Comparison of ENCODE assay signal across 2 cellular contexts in genomic region chr7:31465285-31465684, GRCh38.
TF ChIP-seq lines count a peak whose summit lies in the region.

No MANE protein-coding gene starts in this region.

TF ChIP-seq in A549, 52 proteins besides CTCF, POLR2A, EP300 and RAD21:
- TF ChIP-seq RNF2 (IDR thresholded peaks at IDR 0.05; ENCODE audit: borderline replicate concordance, low read depth) (no peak), HOXA7 (CRISPR knock-in tag; IDR thresholded peaks at IDR 0.05) (no peak), POLR2AphosphoS2 (conservative IDR thresholded peaks at IDR 0.05; ENCODE audit: low read length) (no peak), ZSCAN20 (CRISPR knock-in tag; IDR thresholded peaks at IDR 0.05) (no peak), KDM1A (IDR thresholded peaks at IDR 0.05; ENCODE audit: low read depth) (no peak), NPAS2 (CRISPR knock-in tag; IDR thresholded peaks at IDR 0.05; ENCODE audit: borderline replicate concordance) (no peak), JUNB (IDR thresholded peaks at IDR 0.05) (no peak), FOXS1 (CRISPR knock-in tag; IDR thresholded peaks at IDR 0.05) (no peak), ELK1 (IDR thresholded peaks at IDR 0.05; ENCODE audit: low read depth, low read length) (no peak), CHD2 (IDR thresholded peaks at IDR 0.05; ENCODE audit: low read length, partially characterized antibody) (no peak), RARB (CRISPR knock-in tag; IDR thresholded peaks at IDR 0.05) (no peak), PBX3 (IDR thresholded peaks at IDR 0.05) (no peak), E2F6 (IDR thresholded peaks at IDR 0.05; ENCODE audit: borderline replicate concordance, low read depth) (no peak)

TF ChIP-seq in H1, 55 proteins besides CTCF, POLR2A, EP300 and RAD21:
- no peak for TF ChIP-seq CTBP2 (IDR thresholded peaks at IDR 0.05; ENCODE audit: borderline replicate concordance, insufficient read depth, insufficient read length, low read length)
- peak; percentile 15; the same call in 1 of the 2 replicates for TF ChIP-seq MAX (IDR thresholded peaks at IDR 0.05)
